18 cellular contexts compared by ENCODE assay signal in genomic region chr17:27944546-27945332, GRCh38. TPM values are rescaled to one million over a fixed set of nuclear protein-coding genes. Genes with fewer than 3 reads are reported as not detected.
A peak's percentile ranks its signal among the peaks of the same experiment; 100 is the strongest.
DNase-seq lines count a peak whose midpoint lies in the region; ATAC-seq, FAIRE-seq and TF ChIP-seq lines count a peak whose summit lies in the region.
"Had no signal": no experiment of that assay in that cellular context is flagged by ENCODE, and none has a peak within 500 bp of the region (broad histone marks: within the 10 kb centered on the region; RNA-seq: fewer than 3 reads in every experiment).

No MANE protein-coding gene starts in this region.

- no peaks in the 10 kb centered on the region for H4K20me1 ChIP-seq in H1 (replicated peaks in 1 of 2; ENCODE audit: control insufficient read depth in 1 of 2, insufficient read depth in 2 of 2, low read length in 2 of 2)

- H2BK5ac ChIP-seq in H1 (ENCODE audit: low read depth, low read length), result peak overlapping the region; percentile 31; the same call in 1 of the 2 replicates

- H3K27me3 Mint-ChIP-seq in CD8-positive, alpha-beta memory T cell, result peaks cover 1 to 8% of the 10 kb centered on the region in 2 donors

- H3K4me2 ChIP-seq in H1 (ENCODE audit: insufficient read depth in 1 of 2, low read depth in 2 of 2, low read length in 2 of 2), result peak overlapping the region in 1 of 2 experiments; percentile 39; a peak in 1 of 4 replicates

- H2AK5ac ChIP-seq in H1 (ENCODE audit: low read depth, low read length), result no peak overlapping the region

- no peak overlapping the region for H4K8ac ChIP-seq in H1 (ENCODE audit: extremely low read depth, insufficient read depth, low read length)

- no peak for TF ChIP-seq POLR2A in H1 (IDR thresholded peaks at IDR 0.05; ENCODE audit: control extremely low read depth in 1 of 2, low read depth in 2 of 2, low read length in 2 of 2)

- H3K36me3 ChIP-seq in H1 (ENCODE audit: control insufficient read depth in 2 of 4, insufficient read depth in 4 of 4, low read length in 3 of 4), result no peaks in the 10 kb centered on the region
- H3K36me3 ChIP-seq in upper lobe of right lung, result no peaks in the 10 kb centered on the region
- H3K36me3 ChIP-seq in CD8-positive, alpha-beta memory T cell (ENCODE audit: insufficient read depth, low read length), result no peaks in the 10 kb centered on the region
- H3K36me3 ChIP-seq: BE2C, heart left ventricle, pancreas had no signal

- H3K27ac ChIP-seq in H1 (ENCODE audit: low read depth, low read length), result no peak overlapping the region
- no peak overlapping the region for H3K27ac ChIP-seq in upper lobe of right lung
- H3K27ac ChIP-seq in CD8-positive, alpha-beta memory T cell (ENCODE audit: low read depth, low read length), result no peak overlapping the region
- H3K27ac ChIP-seq: heart left ventricle, pancreas had no signal

- H3K9ac ChIP-seq in H1 (replicated peaks in 1 of 4; ENCODE audit: extremely low read depth in 1 of 4, low read depth in 3 of 4, low read length in 3 of 4), result peak overlapping the region in 1 of 4 experiments; percentile 21; a peak in 2 of 7 replicates

- no peak overlapping the region for H3K56ac ChIP-seq in H1 (replicated peaks; ENCODE audit: insufficient read length, low read depth, low read length)

- no peaks in the 10 kb centered on the region for H3K4me1 Mint-ChIP-seq in CD8-positive, alpha-beta memory T cell

- no peak for TF ChIP-seq EP300 in H1 (IDR thresholded peaks at IDR 0.05; ENCODE audit: borderline replicate concordance in 1 of 2, low read depth in 2 of 2, low read length in 2 of 2)

- no peak overlapping the region for H3K27ac Mint-ChIP-seq in CD8-positive, alpha-beta memory T cell

- H2BK12ac ChIP-seq in H1 (ENCODE audit: low read depth, low read length), result peak overlapping the region; percentile 81

- no peak overlapping the region for H2BK15ac ChIP-seq in H1 (ENCODE audit: low read length)

- WGBS in H1 (ENCODE audit: extremely low coverage in 1 of 2, insufficient coverage in 1 of 2, insufficient read length in 1 of 2, insufficient replicate concordance in 2 of 2, low coverage in 1 of 2, low lambda C conversion rate in 2 of 2, missing lambda C conversion rate in 1 of 2), 2 experiments, result 70% methylated on average over 8 of the region's 8 CpGs; no CpG with 5 or more reads in 1 of the 2 experiments

- H3K4me1 ChIP-seq in H1 (replicated peaks in 1 of 4; ENCODE audit: control insufficient read depth in 3 of 4, insufficient read depth in 4 of 4, low read length in 3 of 4) (peaks cover 6 to 17% (median 14%) of the 10 kb centered on the region in 4 experiments; a peak in 6 of 7 replicates), upper lobe of right lung (no peaks in the 10 kb centered on the region)
- no peaks in the 10 kb centered on the region for H3K4me1 ChIP-seq in CD8-positive, alpha-beta memory T cell (ENCODE audit: insufficient read depth, low read length)
- H3K4me1 ChIP-seq: BE2C, heart left ventricle, pancreas had no signal

- ATAC-seq in GM21528 (IDR thresholded peaks at IDR 0.05; ENCODE audit: low FRiP score, unreplicated experiment), result no peak
- no peak for ATAC-seq in upper lobe of right lung
- ATAC-seq: heart left ventricle; pancreas; stimulated activated naive CD8-positive, alpha-beta T cell treated with anti-CD3 and anti-CD28 coated beads, Interleukin-15, Interleukin-2, amounts not matched to agents 100 U/mL and 50 U/mL, for 24 hours had no signal

- H3K14ac ChIP-seq in H1 (ENCODE audit: insufficient read length), result no peak overlapping the region

- H4K91ac ChIP-seq in H1 (replicated peaks; ENCODE audit: insufficient read length, low read length), result no peak overlapping the region

- TF ChIP-seq CTCF in H1 (IDR thresholded peaks at IDR 0.05; ENCODE audit: control extremely low read depth in 1 of 3, insufficient read depth in 1 of 3, low read depth in 1 of 3, low read length in 3 of 3) (no peak), upper lobe of right lung (IDR thresholded peaks at IDR 0.05) (no peak)

- CTCF ChIA-PET in H1 (lab: Charles Lee; ENCODE audit: partially characterized antibody), result interaction anchor here (1.3 kb wide), 1 partner anchor 8 kb away, joined by 4 read pairs; no protein-coding TSS in a partner anchor
- CTCF ChIA-PET in CD8-positive, alpha-beta memory T cell (lab: Charles Lee), result no interaction called here

- H3K27me3 ChIP-seq in H1 (replicated peaks in 1 of 4; ENCODE audit: control insufficient read depth in 3 of 4, extremely low read depth in 1 of 4, insufficient read depth in 3 of 4, low read length in 3 of 4), result no peaks in the 10 kb centered on the region
- no peaks in the 10 kb centered on the region for H3K27me3 ChIP-seq in upper lobe of right lung
- H3K27me3 ChIP-seq in CD8-positive, alpha-beta memory T cell (ENCODE audit: insufficient read depth, low read length, poor library complexity, severe bottlenecking), result no peaks in the 10 kb centered on the region
- H3K27me3 ChIP-seq: BE2C, heart left ventricle, pancreas had no signal

- no peak overlapping the region for H3K4me3 ChIP-seq in H1 (ENCODE audit: extremely low read depth in 1 of 4, insufficient read depth in 2 of 4, low read depth in 3 of 4, low read length in 4 of 4)
- no peak overlapping the region for H3K4me3 ChIP-seq in upper lobe of right lung
- no peak overlapping the region for H3K4me3 ChIP-seq in CD8-positive, alpha-beta memory T cell (ENCODE audit: low read length)
- H3K4me3 ChIP-seq: heart left ventricle, pancreas had no signal

- H3K23me2 ChIP-seq in H1 (ENCODE audit: low read depth, low read length), result no peaks in the 10 kb centered on the region

- no peak overlapping the region for H3K18ac ChIP-seq in H1 (ENCODE audit: extremely low read depth, low read length)

- POLR2A ChIA-PET in H1 (lab: Charles Lee; ENCODE audit: partially characterized antibody), result interaction anchor here (2.9 kb wide), 1 partner anchor 12 kb away, joined by 9 read pairs; no protein-coding TSS in a partner anchor
- POLR2A ChIA-PET in CD8-positive, alpha-beta memory T cell (lab: Charles Lee), result no interaction called here

- no peak overlapping the region for H4K5ac ChIP-seq in H1 (ENCODE audit: insufficient read length, low read depth, low read length)

- no peak overlapping the region for H3K23ac ChIP-seq in H1 (ENCODE audit: insufficient read length)

- no peaks in the 10 kb centered on the region for H3K79me2 ChIP-seq in H1 (ENCODE audit: control insufficient read depth in 1 of 2, insufficient read depth in 2 of 2, low read length in 2 of 2)

- H3K9me3 ChIP-seq in H1 (ENCODE audit: insufficient read depth in 2 of 2, low read depth in 1 of 2, low read length in 1 of 2) (no peaks in the 10 kb centered on the region), upper lobe of right lung (no peaks in the 10 kb centered on the region)
- no peaks in the 10 kb centered on the region for H3K9me3 ChIP-seq in CD8-positive, alpha-beta memory T cell (ENCODE audit: low read length)
- H3K9me3 ChIP-seq: BE2C, heart left ventricle, pancreas had no signal

- DNase-seq in DMS153 (lab: John Stamatoyannopoulos, UW) (peak; percentile 38), GM19238 (ENCODE audit: insufficient read length, low spot score) (peak; percentile 17), NCI-H2029 treated with DMSO at 0.1 percent for 48 hours (lab: John Stamatoyannopoulos, UW) (peak; percentile 16), H1 (ENCODE audit: low read depth in 1 of 2, low spot score in 2 of 2) (no peak), upper lobe of right lung (no peak)
- DNase-seq in stimulated activated CD4-positive, alpha-beta T cell treated with anti-CD3 and anti-CD28 coated beads, Interleukin-2, amount 100 ng/mL, for 24 hours, result no peak
- no peak for DNase-seq in CD8-positive, alpha-beta memory T cell
- DNase-seq: activated CD8-positive, alpha-beta memory T cell treated with anti-CD3 and anti-CD28 coated beads, Interleukin-2, amount 50 U/mL, for 48 hours; activated naive CD4-positive, alpha-beta T cell treated with Interleukin-2 at 50 U/mL for 16 hours; BE2C; DND-41; heart left ventricle; kidney glomerular epithelial cell; NCI-H510A treated with DMSO at 0.1 percent for 48 hours; pancreas; small intestine; stimulated activated naive CD8-positive, alpha-beta T cell treated with anti-CD3 and anti-CD28 coated beads, Interleukin-15, Interleukin-2, amounts not matched to agents 100 U/mL and 50 U/mL, for 24 hours had no signal

- no peaks in the 10 kb centered on the region for H3K36me3 Mint-ChIP-seq in CD8-positive, alpha-beta memory T cell

- peak in 1 of 2 experiments; percentile 7; a peak in 1 of 4 replicates for TF ChIP-seq RAD21 in H1 (IDR thresholded peaks at IDR 0.05 in 1 of 2, conservative IDR thresholded peaks at IDR 0.05 in 1 of 2; ENCODE audit: low read depth in 2 of 2, low read length in 2 of 2)

- FAIRE-seq in H1 (lab: Jason Lieb, UNC), result no peak
- FAIRE-seq: pancreas, small intestine had no signal

- peak overlapping the region; percentile 60; the same call in 1 of the 2 replicates for H2AFZ ChIP-seq in H1 (ENCODE audit: low read length)

- H3K4me3 Mint-ChIP-seq in CD8-positive, alpha-beta memory T cell, result no peak overlapping the region

- intact Hi-C loops in upper lobe of right lung (cut with DNase I), result no loop called here

- no peaks in the 10 kb centered on the region for H3K9me3 Mint-ChIP-seq in CD8-positive, alpha-beta memory T cell

- no peak overlapping the region for H2BK20ac ChIP-seq in H1 (ENCODE audit: low read length)

- no peaks in the 10 kb centered on the region for H3K79me1 ChIP-seq in H1 (ENCODE audit: low read depth, low read length)

- no peak overlapping the region for H2BK120ac ChIP-seq in H1 (replicated peaks; ENCODE audit: low read depth, low read length)

- no peak overlapping the region for H3K4ac ChIP-seq in H1 (replicated peaks; ENCODE audit: insufficient read length, low read depth, low read length)

TF ChIP-seq in H1, 55 proteins besides CTCF, POLR2A, EP300 and RAD21:
- TF ChIP-seq SIX5 (IDR thresholded peaks at IDR 0.05; ENCODE audit: low read depth, low read length), result no peak
- TF ChIP-seq, protein P1, sequence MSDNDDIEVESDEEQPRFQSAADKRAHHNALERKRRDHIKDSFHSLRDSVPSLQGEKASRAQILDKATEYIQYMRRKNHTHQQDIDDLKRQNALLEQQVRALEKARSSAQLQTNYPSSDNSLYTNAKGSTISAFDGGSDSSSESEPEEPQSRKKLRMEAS (IDR thresholded peaks at IDR 0.05), result no peak
- TF ChIP-seq RBBP5 (IDR thresholded peaks at IDR 0.05; ENCODE audit: borderline replicate concordance, low read depth, low read length), result no peak
- TF ChIP-seq TCF12 (IDR thresholded peaks at IDR 0.05; ENCODE audit: low read depth, low read length), result 0 out of 2 replicates have a peak, but pooled peaks have one; percentile 25

RNA-seq across cellular contexts. Expression of gene LYRM9, which starts 51.6 kb away (rescaled TPM):
- total RNA-seq in H1 (2021; fragmentation: NEBNext Ultra II Directional; extraction: Animal tissue kit (Norgen Biotek cat#: 25700)), result 2.1 and 4.3 TPM in 2 replicates
- polyA plus RNA-seq in H1 (2011; rRNA removed), result 5.2 and 9.9 TPM in 2 replicates
- 8.5 TPM for polyA plus RNA-seq in H1 (2011; cell fraction: cytosol; rRNA removed)
- polyA plus RNA-seq in H1 (2011; cell fraction: nucleus; rRNA removed), result 11.3 TPM
- 3.9 to 7.8 TPM (median 6.0 TPM) in 4 replicates for polyA plus RNA-seq in H1 (2012, experiment 1 of 2)
- polyA plus RNA-seq in H1 (2012, experiment 2 of 2), result 8.1 TPM
- 5.0 TPM for polyA plus RNA-seq in H1 (2013, experiment 1 of 2)
- polyA plus RNA-seq in H1 (2013, experiment 2 of 2), result 3.9 TPM
- 2.4 and 3.8 TPM in 2 replicates for polyA minus RNA-seq in H1 (2011; rRNA and poly(A)+ RNA removed)
- polyA minus RNA-seq in H1 (2011; cell fraction: cytosol; rRNA and poly(A)+ RNA removed), result 2.0 TPM
- polyA minus RNA-seq in H1 (2011; cell fraction: nucleus; rRNA and poly(A)+ RNA removed), result 3.0 TPM
- 9.0 TPM for total RNA-seq in upper lobe of right lung
- 1 to 10 TPM; 2.5 to 3.4 TPM for total RNA-seq in CD8-positive, alpha-beta memory T cell
- 11.1 TPM for polyA plus RNA-seq in CD8-positive, alpha-beta memory T cell

Comparison
In these comparisons a context has a peak if more than half of its experiments do, and no peak if none do; other contexts are left out.
1. DNase-seq: peak in DMS153 (single experiment), GM19238 (single experiment) and NCI-H2029 treated with DMSO at 0.1 percent for 48 hours (single experiment); none in H1 (0 of 2), stimulated activated CD4-positive, alpha-beta T cell treated with anti-CD3 and anti-CD28 coated beads, Interleukin-2, amount 100 ng/mL, for 24 hours (0 of 2), upper lobe of right lung (single experiment) and CD8-positive, alpha-beta memory T cell (0 of 5).